19 cellular contexts compared by ENCODE assay signal in genomic region chr3:111726788-111727305, GRCh38. TPM values are rescaled to one million over a fixed set of nuclear protein-coding genes. Genes with fewer than 3 reads are reported as not detected.
A peak's percentile ranks its signal among the peaks of the same experiment; 100 is the strongest.
DNase-seq lines count a peak whose midpoint lies in the region; ATAC-seq and TF ChIP-seq lines count a peak whose summit lies in the region.
"Had no signal": no experiment of that assay in that cellular context is flagged by ENCODE, and none has a peak within 500 bp of the region (broad histone marks: within the 10 kb centered on the region; RNA-seq: fewer than 3 reads in every experiment).

No MANE protein-coding gene starts in this region.

- H3K27me3 ChIP-seq in esophagus muscularis mucosa: no peaks in the 10 kb centered on the region

- no peak overlapping the region for H3K4me3 ChIP-seq in esophagus muscularis mucosa
- H3K4me3 ChIP-seq: A549, GM12878, GM23338 had no signal

- TF ChIP-seq POLR2A in esophagus muscularis mucosa (IDR thresholded peaks at IDR 0.05; ENCODE audit: low read depth): no peak

- H3K4me3 Mint-ChIP-seq in nephron: no peak overlapping the region
- no peak overlapping the region for H3K4me3 Mint-ChIP-seq in activated T-helper 2 cell treated with anti-CD3 and anti-CD28 coated beads, Interferon-gamma antibody, Interleukin-2, Interleukin-4, amounts not matched to agents 10 μg/mL and 5 μg/mL and 100 μg/mL, durations not matched to agents 14 hours and 24 hours and 36 hours (ENCODE audit: low read depth)
- H3K4me3 Mint-ChIP-seq: CD4-positive, alpha-beta T cell; GM23338 had no signal

- 57% methylated on average over 3 of the region's 3 CpGs for WGBS in esophagus muscularis mucosa

- ATAC-seq in GM19035 (IDR thresholded peaks at IDR 0.05; ENCODE audit: unreplicated experiment): no peak
- ATAC-seq: A549, GM12878, GM23338 had no signal

- DNase-seq in DMS53 (lab: John Stamatoyannopoulos, UW) (peak; percentile 12), DMS53 treated with DMSO at 0.1 percent for 48 hours (lab: John Stamatoyannopoulos, UW; ENCODE audit: unreplicated experiment) (no peak), NCI-H146 (lab: John Stamatoyannopoulos, UW) (peak; percentile 33), esophagus muscularis mucosa (ENCODE audit: extremely low spot score) (peak; percentile 24)
- no peak for DNase-seq in activated T-helper 2 cell treated with anti-CD3 and anti-CD28 coated beads, Interferon-gamma antibody, Interleukin-2, Interleukin-4, amounts not matched to agents 10 μg/mL and 5 μg/mL and 100 μg/mL, durations not matched to agents 14 hours and 24 hours and 36 hours (ENCODE audit: low spot score)
- DNase-seq: AML-193; CD4-positive, alpha-beta T cell; DMS153; DND-41; EL; HCEC 1CT had no signal

- H3K4me1 ChIP-seq in esophagus muscularis mucosa: peaks cover 16 to 54% (median 53%) of the 10 kb centered on the region in 4 donors

- H3K9me3 Mint-ChIP-seq in nephron: peaks cover 3% of the 10 kb centered on the region
- H3K9me3 Mint-ChIP-seq in activated T-helper 2 cell treated with anti-CD3 and anti-CD28 coated beads, Interferon-gamma antibody, Interleukin-2, Interleukin-4, amounts not matched to agents 10 μg/mL and 5 μg/mL and 100 μg/mL, durations not matched to agents 14 hours and 24 hours and 36 hours: no peaks in the 10 kb centered on the region
- H3K9me3 Mint-ChIP-seq: CD4-positive, alpha-beta T cell had no signal

- H3K36me3 ChIP-seq in esophagus muscularis mucosa: no peaks in the 10 kb centered on the region

- peak overlapping the region in 1 of 4 donors; percentile 33 for H3K27ac ChIP-seq in esophagus muscularis mucosa (replicated peaks in 1 of 4)
- H3K27ac ChIP-seq: 22Rv1, A549, C4-2B had no signal

- H3K4me1 Mint-ChIP-seq in nephron: peaks cover 53% of the 10 kb centered on the region
- peaks cover 9% of the 10 kb centered on the region for H3K4me1 Mint-ChIP-seq in activated T-helper 2 cell treated with anti-CD3 and anti-CD28 coated beads, Interferon-gamma antibody, Interleukin-2, Interleukin-4, amounts not matched to agents 10 μg/mL and 5 μg/mL and 100 μg/mL, durations not matched to agents 14 hours and 24 hours and 36 hours (ENCODE audit: low read depth)

- peak overlapping the region; percentile 5 to 26 (median 7) for H3K27ac Mint-ChIP-seq in nephron
- H3K27ac Mint-ChIP-seq in activated T-helper 2 cell treated with anti-CD3 and anti-CD28 coated beads, Interferon-gamma antibody, Interleukin-2, Interleukin-4, amounts not matched to agents 10 μg/mL and 5 μg/mL and 100 μg/mL, durations not matched to agents 14 hours and 24 hours and 36 hours: no peak overlapping the region
- H3K27ac Mint-ChIP-seq: CD4-positive, alpha-beta T cell; GM23338 had no signal

- peaks cover under 1% of the 10 kb centered on the region for H3K36me3 Mint-ChIP-seq in nephron (ENCODE audit: low read depth)
- H3K36me3 Mint-ChIP-seq in activated T-helper 2 cell treated with anti-CD3 and anti-CD28 coated beads, Interferon-gamma antibody, Interleukin-2, Interleukin-4, amounts not matched to agents 10 μg/mL and 5 μg/mL and 100 μg/mL, durations not matched to agents 14 hours and 24 hours and 36 hours (ENCODE audit: low read depth): peaks cover 14% of the 10 kb centered on the region

- TF ChIP-seq CTCF in esophagus muscularis mucosa (IDR thresholded peaks at IDR 0.05): no peak
- TF ChIP-seq CTCF in nephron (IDR thresholded peaks at IDR 0.05; ENCODE audit: unreplicated experiment in 3 of 3): no peak

- intact Hi-C loops in esophagus muscularis mucosa (cut with DNase I): no loop called here
- intact Hi-C loops in activated T-helper 2 cell treated with anti-CD3 and anti-CD28 coated beads, Interferon-gamma antibody, Interleukin-2, Interleukin-4, amounts not matched to agents 10 μg/mL and 5 μg/mL and 100 μg/mL, durations not matched to agents 14 hours and 24 hours and 36 hours (cut with micrococcal nuclease): no loop called here

- no peaks in the 10 kb centered on the region for H3K27me3 Mint-ChIP-seq in nephron (ENCODE audit: low read depth)
- no peaks in the 10 kb centered on the region for H3K27me3 Mint-ChIP-seq in activated T-helper 2 cell treated with anti-CD3 and anti-CD28 coated beads, Interferon-gamma antibody, Interleukin-2, Interleukin-4, amounts not matched to agents 10 μg/mL and 5 μg/mL and 100 μg/mL, durations not matched to agents 14 hours and 24 hours and 36 hours (ENCODE audit: low read depth)
- H3K27me3 Mint-ChIP-seq: CD4-positive, alpha-beta T cell had no signal

- no peaks in the 10 kb centered on the region for H3K9me3 ChIP-seq in esophagus muscularis mucosa
- H3K9me3 ChIP-seq: A549 had no signal

- no peak for TF ChIP-seq EP300 in esophagus muscularis mucosa (IDR thresholded peaks at IDR 0.05)

RNA-seq across cellular contexts. Expression of gene PLCXD2, which starts 52.4 kb away (rescaled TPM):
- 1 to 10 TPM in 1 of 4 donors, under 1 TPM in 3; 0.33 to 1.0 (median 0.52) TPM for total RNA-seq in esophagus muscularis mucosa
- total RNA-seq in activated T-helper 2 cell treated with anti-CD3 and anti-CD28 coated beads, Interferon-gamma antibody, Interleukin-2, Interleukin-4, amounts not matched to agents 10 μg/mL and 5 μg/mL and 100 μg/mL, durations not matched to agents 14 hours and 24 hours and 36 hours: 6.3 and 6.4 TPM in 2 replicates
- total RNA-seq: G401 had no signal

Comparison
In these comparisons a context has a peak if more than half of its experiments do, and no peak if none do; other contexts are left out.
1. DNase-seq: peak in DMS53 (single experiment), NCI-H146 (single experiment) and esophagus muscularis mucosa (single experiment); none in DMS53 treated with DMSO at 0.1 percent for 48 hours (single experiment) and activated T-helper 2 cell treated with anti-CD3 and anti-CD28 coated beads, Interferon-gamma antibody, Interleukin-2, Interleukin-4, amounts not matched to agents 10 μg/mL and 5 μg/mL and 100 μg/mL, durations not matched to agents 14 hours and 24 hours and 36 hours (single experiment).